In the genomic region with DNA sequence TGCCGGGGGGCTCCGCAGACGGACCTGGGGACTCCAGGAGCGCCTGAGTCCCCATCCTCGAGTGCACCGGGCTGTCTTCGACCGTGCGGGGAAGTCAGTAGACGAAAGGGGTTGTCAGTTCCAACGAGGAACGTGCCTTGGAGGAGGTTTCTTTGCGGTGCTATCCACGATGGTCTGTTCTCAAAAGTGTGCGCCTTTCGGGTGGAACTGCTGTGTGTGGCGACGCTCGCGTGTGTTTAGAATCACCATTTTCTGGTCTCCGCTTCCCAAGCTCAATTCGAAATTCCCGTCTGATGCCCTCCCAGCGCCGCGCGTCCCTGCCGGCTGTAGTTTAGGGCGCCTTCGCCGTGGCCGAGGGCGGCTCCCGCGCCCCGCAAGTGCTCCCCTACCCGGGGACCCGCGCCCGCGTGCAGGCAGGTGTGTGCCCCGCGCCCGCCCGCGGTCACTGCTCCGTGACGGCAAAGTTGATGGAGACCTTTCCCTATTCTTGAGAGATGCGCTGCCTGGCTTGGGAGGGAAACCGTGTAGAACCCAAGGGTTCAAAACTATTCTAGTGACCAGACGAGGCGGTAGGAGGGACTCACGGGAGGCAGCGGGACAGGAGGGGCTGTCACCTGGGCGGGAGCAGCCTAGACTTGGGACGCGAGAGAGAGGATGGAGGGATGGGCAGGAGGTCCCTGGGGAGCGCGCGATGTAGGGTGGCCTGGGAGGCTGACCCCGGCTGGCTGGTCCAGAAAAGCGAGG, we compare ENCODE assay signal across 1 cellular context.
TF ChIP-seq lines count a peak whose summit lies in the region.

No MANE protein-coding gene starts in this region.

TF ChIP-seq in H1, 55 proteins besides CTCF, POLR2A, EP300 and RAD21 (continued from another document):
- TF ChIP-seq, protein P1, sequence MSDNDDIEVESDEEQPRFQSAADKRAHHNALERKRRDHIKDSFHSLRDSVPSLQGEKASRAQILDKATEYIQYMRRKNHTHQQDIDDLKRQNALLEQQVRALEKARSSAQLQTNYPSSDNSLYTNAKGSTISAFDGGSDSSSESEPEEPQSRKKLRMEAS (IDR thresholded peaks at IDR 0.05), result peak; percentile 40
- TF ChIP-seq RNF2 (IDR thresholded peaks at IDR 0.05; ENCODE audit: borderline replicate concordance, low read depth, low read length, missing control alignments, poor library complexity, severe bottlenecking) (peak; percentile 94), EZH2 (IDR thresholded peaks at IDR 0.05; ENCODE audit: low read depth, low read length, severe bottlenecking) (peak; percentile 96), MAFK (IDR thresholded peaks at IDR 0.05; ENCODE audit: low read depth, low read length) (no peak), SP4 (IDR thresholded peaks at IDR 0.05; ENCODE audit: low read length) (no peak), POU5F1 (IDR thresholded peaks at IDR 0.05; ENCODE audit: low read depth, low read length) (no peak), SUZ12 (IDR thresholded peaks at IDR 0.05; ENCODE audit: low read length) (peak; percentile 94), RFX5 (IDR thresholded peaks at IDR 0.05; ENCODE audit: borderline replicate concordance, low read depth, low read length) (no peak), RBBP5 (IDR thresholded peaks at IDR 0.05; ENCODE audit: borderline replicate concordance, low read depth, low read length) (no peak), ASH2L (IDR thresholded peaks at IDR 0.05; ENCODE audit: low read length) (peak; percentile 48), SP2 (IDR thresholded peaks at IDR 0.05; ENCODE audit: low read length) (no peak)
- TF ChIP-seq, protein P2, sequence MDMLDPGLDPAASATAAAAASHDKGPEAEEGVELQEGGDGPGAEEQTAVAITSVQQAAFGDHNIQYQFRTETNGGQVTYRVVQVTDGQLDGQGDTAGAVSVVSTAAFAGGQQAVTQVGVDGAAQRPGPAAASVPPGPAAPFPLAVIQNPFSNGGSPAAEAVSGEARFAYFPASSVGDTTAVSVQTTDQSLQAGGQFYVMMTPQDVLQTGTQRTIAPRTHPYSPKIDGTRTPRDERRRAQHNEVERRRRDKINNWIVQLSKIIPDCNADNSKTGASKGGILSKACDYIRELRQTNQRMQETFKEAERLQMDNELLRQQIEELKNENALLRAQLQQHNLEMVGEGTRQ (IDR thresholded peaks at IDR 0.05; ENCODE audit: low read length), result no peak
